In the genomic region with DNA sequence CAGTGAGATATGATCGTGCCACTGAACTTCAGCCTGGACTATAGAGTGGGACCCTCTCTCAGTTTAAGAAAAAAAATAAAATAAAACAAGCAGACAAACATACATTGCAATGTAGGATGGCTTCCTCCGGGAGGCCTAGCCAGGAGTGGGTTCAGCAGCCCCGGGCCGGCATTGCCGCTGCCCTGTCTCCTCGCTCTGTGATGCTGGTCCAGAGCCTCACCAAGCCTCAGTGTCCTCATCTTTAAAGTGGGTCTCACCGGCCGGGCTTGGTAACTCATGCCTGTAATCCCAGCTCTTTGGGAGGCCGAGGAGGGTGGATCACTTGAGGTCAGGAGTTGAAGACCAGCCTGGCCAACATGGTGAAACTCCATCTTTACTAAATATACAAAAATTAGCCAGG, we compare ENCODE assay signal across 22 cellular contexts.
DNase-seq lines count a peak whose midpoint lies in the region; ATAC-seq and TF ChIP-seq lines count a peak whose summit lies in the region.
"Had no signal": no experiment of that assay in that cellular context is flagged by ENCODE, and none has a peak within 500 bp of the region (broad histone marks: within the 10 kb centered on the region; RNA-seq: fewer than 3 reads in every experiment).

No MANE protein-coding gene starts in this region.

- no peak for TF ChIP-seq POLR2A in vagina (IDR thresholded peaks at IDR 0.05)

- no peaks in the 10 kb centered on the region for H3K36me3 Mint-ChIP-seq in natural killer cell treated with Interleukin-12 subunit alpha and Interleukin-12 subunit beta and Interleukin-15 and Interleukin-18, amount 100 ng/mL, for 72 hours
- no peaks in the 10 kb centered on the region for H3K36me3 Mint-ChIP-seq in natural killer cell
- H3K36me3 Mint-ChIP-seq: CD8-positive, alpha-beta T cell had no signal

- no peak overlapping the region for H2AFZ ChIP-seq in smooth muscle cell (ENCODE audit: low read depth)

- H3K36me3 ChIP-seq in left lung, result no peaks in the 10 kb centered on the region
- no peaks in the 10 kb centered on the region for H3K36me3 ChIP-seq in smooth muscle cell (ENCODE audit: low read depth)
- no peaks in the 10 kb centered on the region for H3K36me3 ChIP-seq in vagina
- H3K36me3 ChIP-seq: pancreas, uterus had no signal

- no peak overlapping the region for H3K4me3 Mint-ChIP-seq in natural killer cell treated with Interleukin-12 subunit alpha and Interleukin-12 subunit beta and Interleukin-15 and Interleukin-18, amount 100 ng/mL, for 72 hours
- H3K4me3 Mint-ChIP-seq in natural killer cell, result no peak overlapping the region
- H3K4me3 Mint-ChIP-seq: activated B cell treated with CpG ODN at 0.5 μM for 24 hours; activated CD8-positive, alpha-beta T cell treated with anti-CD3 and anti-CD28 coated beads, Interleukin-2, amount 10 ng/mL, durations not matched to agents 7 days and 5 days; CD8-positive, alpha-beta T cell; endodermal cell had no signal

- peak overlapping the region; percentile 49 for H3K4me2 ChIP-seq in smooth muscle cell

- DNase-seq in natural killer cell treated with Interleukin-12 subunit alpha and Interleukin-12 subunit beta and Interleukin-15 and Interleukin-18, amount 100 ng/mL, for 72 hours (ENCODE audit: low spot score), result no peak
- DNase-seq in natural killer cell (no peak), left lung (no peak), smooth muscle cell (lab: John Stamatoyannopoulos, UW; ENCODE audit: unreplicated experiment) (no peak), vagina (ENCODE audit: extremely low spot score in 2 of 2) (peak in 1 of 2 donors; percentile 64)
- DNase-seq: activated B cell treated with CpG ODN at 0.5 μM for 24 hours; activated CD8-positive, alpha-beta T cell treated with anti-CD3 and anti-CD28 coated beads, Interleukin-2, amount 10 ng/mL, durations not matched to agents 7 days and 5 days; central memory CD4-positive, alpha-beta T cell; DMS79; endodermal cell; GOT3; NCI-H1417; NCI-H748 treated with DMSO at 0.1 percent for 48 hours; OCI-M1; pancreas; uterus had no signal

- peaks cover 24 to 44% of the 10 kb centered on the region in 2 donors for H3K4me1 Mint-ChIP-seq in natural killer cell treated with Interleukin-12 subunit alpha and Interleukin-12 subunit beta and Interleukin-15 and Interleukin-18, amount 100 ng/mL, for 72 hours (ENCODE audit: low read depth in 2 of 2)
- H3K4me1 Mint-ChIP-seq in natural killer cell, result peaks cover 22 to 31% of the 10 kb centered on the region in 2 donors
- H3K4me1 Mint-ChIP-seq: activated B cell treated with CpG ODN at 0.5 μM for 24 hours had no signal

- H3K4me3 ChIP-seq in left lung, result no peak overlapping the region
- H3K4me3 ChIP-seq in smooth muscle cell, result no peak overlapping the region
- H3K4me3 ChIP-seq in vagina, result no peak overlapping the region
- H3K4me3 ChIP-seq: pancreas, SK-N-MC, uterus had no signal

- intact Hi-C loops in natural killer cell (cut with micrococcal nuclease), result no loop called here
- intact Hi-C loops in left lung (cut with DNase I), result no loop called here
- intact Hi-C loops in vagina (cut with DNase I), result no loop called here

- TF ChIP-seq CTCF in natural killer cell (IDR thresholded peaks at IDR 0.05) (no peak), left lung (IDR thresholded peaks at IDR 0.05) (no peak), smooth muscle cell (IDR thresholded peaks at IDR 0.05; ENCODE audit: borderline replicate concordance, insufficient read depth, poor library complexity, severe bottlenecking) (no peak), vagina (IDR thresholded peaks at IDR 0.05) (no peak)

- ATAC-seq in natural killer cell treated with Interleukin-12 subunit alpha and Interleukin-12 subunit beta and Interleukin-15 and Interleukin-18, amount 100 ng/mL, for 72 hours, result no peak
- ATAC-seq in natural killer cell, result no peak
- ATAC-seq in left lung, result no peak
- ATAC-seq in HG02870 (IDR thresholded peaks at IDR 0.05; ENCODE audit: unreplicated experiment), result no peak
- ATAC-seq in HG03095 (IDR thresholded peaks at IDR 0.05; ENCODE audit: unreplicated experiment), result no peak
- no peak for ATAC-seq in HG02981 (IDR thresholded peaks at IDR 0.05; ENCODE audit: unreplicated experiment)
- ATAC-seq: activated CD8-positive, alpha-beta T cell treated with anti-CD3 and anti-CD28 coated beads, Interleukin-2, amount 10 ng/mL, durations not matched to agents 7 days and 5 days; CD8-positive, alpha-beta T cell had no signal

- H3K27me3 ChIP-seq in left lung (no peaks in the 10 kb centered on the region), smooth muscle cell (ENCODE audit: low read depth) (no peaks in the 10 kb centered on the region), vagina (no peaks in the 10 kb centered on the region)
- H3K27me3 ChIP-seq: uterus had no signal

- H3K27me3 Mint-ChIP-seq in natural killer cell treated with Interleukin-12 subunit alpha and Interleukin-12 subunit beta and Interleukin-15 and Interleukin-18, amount 100 ng/mL, for 72 hours, result peaks cover 0 to 16% of the 10 kb centered on the region in 2 donors
- peaks cover 3 to 6% of the 10 kb centered on the region in 2 donors for H3K27me3 Mint-ChIP-seq in natural killer cell (ENCODE audit: low read depth in 2 of 2)

- H3K27ac Mint-ChIP-seq in natural killer cell treated with Interleukin-12 subunit alpha and Interleukin-12 subunit beta and Interleukin-15 and Interleukin-18, amount 100 ng/mL, for 72 hours, result peak overlapping the region; percentile 50 to 91
- peak overlapping the region in 1 of 2 donors; percentile 75 for H3K27ac Mint-ChIP-seq in natural killer cell
- H3K27ac Mint-ChIP-seq: activated B cell treated with CpG ODN at 0.5 μM for 24 hours; activated CD8-positive, alpha-beta T cell treated with anti-CD3 and anti-CD28 coated beads, Interleukin-2, amount 10 ng/mL, durations not matched to agents 7 days and 5 days; CD8-positive, alpha-beta T cell; endodermal cell; T-helper 2 cell treated with Interferon-gamma antibody and Interleukin-4, amounts not matched to agents 5 μg/mL and 100 μg/mL, for 36 hours had no signal

- no peaks in the 10 kb centered on the region for H4K20me1 ChIP-seq in smooth muscle cell (ENCODE audit: low read depth)

- peaks cover 25% of the 10 kb centered on the region for H3K79me2 ChIP-seq in smooth muscle cell (ENCODE audit: low read depth)

- H3K9me3 Mint-ChIP-seq in natural killer cell treated with Interleukin-12 subunit alpha and Interleukin-12 subunit beta and Interleukin-15 and Interleukin-18, amount 100 ng/mL, for 72 hours, result no peaks in the 10 kb centered on the region
- no peaks in the 10 kb centered on the region for H3K9me3 Mint-ChIP-seq in natural killer cell

- peak overlapping the region; percentile 34 for H3K9ac ChIP-seq in smooth muscle cell (ENCODE audit: low read depth)

- 98% methylated on average over 9 of the region's 9 CpGs for WGBS in smooth muscle cell (ENCODE audit: low lambda C conversion rate)

- H3K4me1 ChIP-seq in left lung (peaks cover 18 to 68% of the 10 kb centered on the region in 2 donors), smooth muscle cell (ENCODE audit: low read depth) (peaks cover 8% of the 10 kb centered on the region), vagina (peaks cover 24% of the 10 kb centered on the region)
- H3K4me1 ChIP-seq: pancreas had no signal

- H3F3A ChIP-seq in smooth muscle cell (ENCODE audit: low read depth), result peaks cover 10% of the 10 kb centered on the region

- H3K9me3 ChIP-seq in left lung (peaks cover 0 to 8% of the 10 kb centered on the region in 2 donors), smooth muscle cell (replicated peaks; ENCODE audit: low read depth) (no peaks in the 10 kb centered on the region), vagina (no peaks in the 10 kb centered on the region)
- H3K9me3 ChIP-seq: pancreas, uterus had no signal

- peak overlapping the region; percentile 72 to 81 for H3K27ac ChIP-seq in left lung
- H3K27ac ChIP-seq in smooth muscle cell (ENCODE audit: low read depth), result peak overlapping the region; percentile 89
- H3K27ac ChIP-seq in vagina, result peak overlapping the region; percentile 14
- H3K27ac ChIP-seq: SK-N-MC had no signal

Comparison
In these comparisons a context has a peak if more than half of its experiments do, and no peak if none do; other contexts are left out.
1. H3K27ac ChIP-seq: peak in every context shown above with its lines; median percentile 89 in smooth muscle cell; 76 in left lung; 14 in vagina.